Comparison of ENCODE assay signal across 28 cellular contexts in the genomic region with DNA sequence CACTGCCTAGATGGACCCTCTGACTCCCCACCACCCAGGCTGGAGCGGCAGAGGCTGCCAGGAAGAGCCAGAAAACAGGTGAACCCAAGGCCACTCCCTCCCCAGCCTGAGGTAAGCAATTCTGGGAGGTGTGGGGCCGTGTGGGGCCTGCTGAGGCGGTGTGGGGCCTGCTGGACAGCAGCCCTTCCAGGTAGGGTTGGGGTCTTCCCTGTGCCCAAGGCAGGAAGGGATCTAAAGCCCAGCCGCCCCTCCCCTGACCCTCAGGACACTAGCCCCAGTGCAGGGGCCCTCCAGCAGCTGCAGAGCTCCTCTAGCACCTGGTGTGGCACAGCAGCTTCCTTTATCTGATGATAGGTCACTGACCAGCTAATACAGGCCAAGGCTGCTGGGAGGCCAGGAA.
"Had no signal": no experiment of that assay in that cellular context is flagged by ENCODE, and none has a peak within 500 bp of the region (broad histone marks: within the 10 kb centered on the region; RNA-seq: fewer than 3 reads in every experiment).

No MANE protein-coding gene starts in this region.

- H3K4me2 ChIP-seq: SK-N-SH had no signal

- ATAC-seq: activated T-cell treated with anti-CD3 and anti-CD28 coated beads, Interleukin-2, amount 50 U/mL, for 72 hours; Panc1; Right ventricle myocardium inferior had no signal

- H3K4me3 ChIP-seq: cardiac muscle cell, MG63, SJCRH30 had no signal

- H3K27ac Mint-ChIP-seq: activated CD4-positive, alpha-beta memory T cell treated with anti-CD3 and anti-CD28 coated beads, Interleukin-2, amount 10 ng/mL, durations not matched to agents 7 days and 5 days; activated naive CD4-positive, alpha-beta T cell treated with anti-CD3 and anti-CD28 coated beads, Interleukin-2, amount 10 ng/mL, durations not matched to agents 7 days and 5 days; activated naive CD8-positive, alpha-beta T cell treated with anti-CD3 and anti-CD28 coated beads for 36 hours; activated T-cell treated with anti-CD3 and anti-CD28 coated beads, Interleukin-2, amount 50 U/mL, for 72 hours; activated T-helper 2 cell treated with anti-CD3 and anti-CD28 coated beads, Interferon-gamma antibody, Interleukin-2, Interleukin-4, amounts not matched to agents 10 μg/mL and 5 μg/mL and 100 μg/mL, durations not matched to agents 14 hours and 24 hours and 36 hours had no signal

- H3K27me3 Mint-ChIP-seq: activated naive CD8-positive, alpha-beta T cell treated with anti-CD3 and anti-CD28 coated beads for 36 hours had no signal

- H3K36me3 Mint-ChIP-seq: activated naive CD4-positive, alpha-beta T cell treated with anti-CD3 and anti-CD28 coated beads, Interleukin-2, amount 10 ng/mL, durations not matched to agents 7 days and 5 days; activated naive CD8-positive, alpha-beta T cell treated with anti-CD3 and anti-CD28 coated beads for 36 hours had no signal

- H3K27me3 ChIP-seq: cardiac muscle cell, MG63, SJCRH30 had no signal

- H3K9me2 ChIP-seq: SK-N-SH had no signal

- H3K9me3 Mint-ChIP-seq: activated T-cell treated with anti-CD3 and anti-CD28 coated beads, Interleukin-2, amount 50 U/mL, for 72 hours had no signal

- H3K36me3 ChIP-seq: brain microvascular endothelial cell, cardiac muscle cell, MG63, SJCRH30 had no signal

- H3K4me3 Mint-ChIP-seq: activated CD4-positive, alpha-beta memory T cell treated with anti-CD3 and anti-CD28 coated beads, Interleukin-2, amount 10 ng/mL, durations not matched to agents 7 days and 5 days; activated naive CD4-positive, alpha-beta T cell treated with anti-CD3 and anti-CD28 coated beads, Interleukin-2, amount 10 ng/mL, durations not matched to agents 7 days and 5 days; activated naive CD8-positive, alpha-beta T cell treated with anti-CD3 and anti-CD28 coated beads for 36 hours; activated T-cell treated with anti-CD3 and anti-CD28 coated beads, Interleukin-2, amount 50 U/mL, for 72 hours had no signal

- H3K27ac ChIP-seq: brain microvascular endothelial cell, cardiac muscle cell, SJCRH30, VCaP had no signal

- H3K9me3 ChIP-seq: SJCRH30, SK-N-SH had no signal

- DNase-seq: activated CD4-positive, alpha-beta T cell treated with anti-CD3 and anti-CD28 coated beads, Interleukin-2, amount 50 U/mL, for 1 hour; activated CD4-positive, CD25-positive, alpha-beta regulatory T cell; activated gamma-delta T cell treated with Interleukin-2 at 50 U/mL for 16 hours; activated naive CD4-positive, alpha-beta T cell treated with anti-CD3 and anti-CD28 coated beads, Interleukin-2, amount 10 ng/mL, durations not matched to agents 7 days and 5 days; activated naive CD8-positive, alpha-beta T cell treated with anti-CD3 and anti-CD28 coated beads for 36 hours; activated T-cell treated with anti-CD3 and anti-CD28 coated beads, Interleukin-2, amount 50 U/mL, for 72 hours; brain microvascular endothelial cell; MG63; MV-4-11; NCI-H1092 treated with DMSO at 0.1 percent for 48 hours; NCI-H1417 treated with DMSO at 0.1 percent for 48 hours; NCI-H1694; NCI-H2029; NCI-H2107; NCI-H510A treated with DMSO at 0.1 percent for 48 hours; NCI-H69; NK-92 treated with Interleukin-12 subunit alpha and Interleukin-12 subunit beta, amount 100 ng/mL, for 24 hours; OCI-M1; RPMI8226; SJCRH30; SK-N-SH; T-helper 1 cell had no signal
